ENCODE assay signal across 8 cellular contexts in the genomic region with DNA sequence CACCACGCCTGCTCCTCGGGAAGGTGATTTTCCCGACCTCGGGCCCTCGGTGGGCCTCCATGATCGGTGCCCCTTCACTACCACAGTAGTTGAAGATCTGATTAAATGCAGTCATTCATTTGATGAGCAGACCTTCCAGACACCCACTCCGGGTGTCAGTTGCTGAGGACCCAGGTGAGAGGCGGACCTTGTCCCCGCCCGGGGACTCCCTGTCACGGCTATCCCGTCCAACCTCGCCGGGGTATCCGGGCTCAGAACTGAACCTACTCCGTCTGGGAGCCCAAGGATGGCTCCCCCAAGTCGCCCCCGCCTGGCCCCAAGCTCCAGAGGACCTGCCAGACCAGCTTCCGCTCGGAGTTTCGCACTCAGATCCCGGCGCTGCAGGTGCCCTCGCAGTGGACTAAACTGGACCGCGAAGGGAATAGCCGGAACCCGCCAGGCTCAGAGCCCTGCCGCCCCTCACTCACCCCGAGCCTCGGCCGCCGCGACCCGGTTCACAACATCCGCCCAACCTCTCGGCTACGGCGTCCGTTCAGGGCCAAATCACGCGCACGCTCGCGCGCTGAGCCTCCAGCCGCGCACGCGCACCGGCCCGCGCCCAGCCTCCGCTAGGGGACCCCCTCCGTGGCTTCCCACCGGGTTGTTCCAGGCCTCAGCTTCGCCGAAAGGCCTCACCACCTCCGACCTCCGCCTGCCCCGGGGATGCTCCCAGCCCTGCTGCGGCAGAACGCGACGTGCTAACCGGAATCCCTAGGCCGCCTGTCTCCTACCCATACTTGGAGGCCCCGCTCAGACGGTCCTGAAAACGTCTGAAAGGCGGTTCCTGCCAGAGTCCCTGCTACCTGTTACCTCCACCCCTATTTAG. TPM values are rescaled to one million over a fixed set of nuclear protein-coding genes. Genes with fewer than 3 reads are reported as not detected.
DNase-seq lines count a peak whose midpoint lies in the region; ATAC-seq and TF ChIP-seq lines count a peak whose summit lies in the region.

No MANE protein-coding gene starts in this region.

- H3K4me1 Mint-ChIP-seq in stimulated activated naive CD8-positive, alpha-beta T cell treated with anti-CD3 and anti-CD28 coated beads, Interleukin-15, amount 100 ng/mL, for 72 hours = no peaks in the 10 kb centered on the region

- H3K9me3 ChIP-seq in neural cell (ENCODE audit: low read length) = no peaks in the 10 kb centered on the region

- DNase-seq in GDM1 (lab: John Stamatoyannopoulos, UW) (peak; percentile 96), H7 (peak; percentile 99), LoVo (ENCODE audit: low spot score) (peak; percentile 100), RPMI8226 (peak; percentile 100), foreskin fibroblast (peak; percentile 99 to 100)
- peak; percentile 100 for DNase-seq in activated T-helper 9 cell treated with anti-CD3 and anti-CD28 coated beads, Interleukin-2, amount 50 U/mL, for 16 hours (ENCODE audit: low read depth)
- peak; percentile 98 to 100 for DNase-seq in stimulated activated naive CD8-positive, alpha-beta T cell treated with anti-CD3 and anti-CD28 coated beads, Interleukin-15, amount 100 ng/mL, for 72 hours

- H3K36me3 ChIP-seq in H7 (replicated peaks; ENCODE audit: control insufficient read depth, insufficient read depth, low read length) (no peaks in the 10 kb centered on the region; the same call in 1 of the 2 replicates), neural cell (ENCODE audit: insufficient read depth, low read length) (no peaks in the 10 kb centered on the region)

- no peaks in the 10 kb centered on the region for H3K27me3 Mint-ChIP-seq in stimulated activated naive CD8-positive, alpha-beta T cell treated with anti-CD3 and anti-CD28 coated beads, Interleukin-15, amount 100 ng/mL, for 72 hours

- peak overlapping the region; percentile 76 for H3K4me2 ChIP-seq in neural cell (ENCODE audit: low read length)

- H2AFZ ChIP-seq in neural cell (ENCODE audit: low read depth, low read length) = peak overlapping the region; percentile 78

- peak; percentile 72 for TF ChIP-seq EP300 in neural cell (conservative IDR thresholded peaks at IDR 0.05; ENCODE audit: poor library complexity, severe bottlenecking)

- ATAC-seq in stimulated activated naive CD8-positive, alpha-beta T cell treated with anti-CD3 and anti-CD28 coated beads, Interleukin-15, amount 100 ng/mL, for 72 hours = peak; percentile 86

- H3K9me3 Mint-ChIP-seq in stimulated activated naive CD8-positive, alpha-beta T cell treated with anti-CD3 and anti-CD28 coated beads, Interleukin-15, amount 100 ng/mL, for 72 hours = no peaks in the 10 kb centered on the region

- TF ChIP-seq CTCF in foreskin fibroblast (IDR thresholded peaks at IDR 0.05; ENCODE audit: low read depth, low read length) (peak; percentile 66), neural cell (IDR thresholded peaks at IDR 0.05; ENCODE audit: poor library complexity, severe bottlenecking) (peak; percentile 79)

- peaks cover 31% of the 10 kb centered on the region for H3K79me2 ChIP-seq in neural cell (replicated peaks; ENCODE audit: insufficient read depth, low read length)

- H3K4me3 ChIP-seq in H7 (ENCODE audit: insufficient read depth, low read depth, low read length) = peak overlapping the region; percentile 97
- H3K4me3 ChIP-seq in foreskin fibroblast (ENCODE audit: low read depth in 1 of 2, low read length in 2 of 2) = peak overlapping the region; percentile 56 to 95
- peak overlapping the region; percentile 62 for H3K4me3 ChIP-seq in neural cell (ENCODE audit: low read length)

- H3F3A ChIP-seq in neural cell (ENCODE audit: insufficient read depth, low read length, poor library complexity, severe bottlenecking) = no peaks in the 10 kb centered on the region

- no peak overlapping the region for H3K4me3 Mint-ChIP-seq in stimulated activated naive CD8-positive, alpha-beta T cell treated with anti-CD3 and anti-CD28 coated beads, Interleukin-15, amount 100 ng/mL, for 72 hours

- peak overlapping the region; percentile 69 for H3K27ac ChIP-seq in neural cell (ENCODE audit: low read length)

- H3K27me3 ChIP-seq in H7 (ENCODE audit: control insufficient read depth, insufficient read depth, low read length) (peaks cover 7% of the 10 kb centered on the region), neural cell (ENCODE audit: insufficient read depth, low read depth, low read length) (no peaks in the 10 kb centered on the region)

- H3K9me2 ChIP-seq in neural cell (ENCODE audit: insufficient read depth, low read length) = no peaks in the 10 kb centered on the region

- TF ChIP-seq RAD21 in neural cell (conservative IDR thresholded peaks at IDR 0.05) = peak; percentile 50

- peak overlapping the region; percentile 81 for H3K9ac ChIP-seq in neural cell (ENCODE audit: low read length)

- H3K27ac Mint-ChIP-seq in stimulated activated naive CD8-positive, alpha-beta T cell treated with anti-CD3 and anti-CD28 coated beads, Interleukin-15, amount 100 ng/mL, for 72 hours = no peak overlapping the region

- H4K20me1 ChIP-seq in neural cell (ENCODE audit: insufficient read depth) = no peaks in the 10 kb centered on the region

TF ChIP-seq in neural cell, 6 proteins besides CTCF, POLR2A, EP300 and RAD21:
- TF ChIP-seq, protein P1, sequence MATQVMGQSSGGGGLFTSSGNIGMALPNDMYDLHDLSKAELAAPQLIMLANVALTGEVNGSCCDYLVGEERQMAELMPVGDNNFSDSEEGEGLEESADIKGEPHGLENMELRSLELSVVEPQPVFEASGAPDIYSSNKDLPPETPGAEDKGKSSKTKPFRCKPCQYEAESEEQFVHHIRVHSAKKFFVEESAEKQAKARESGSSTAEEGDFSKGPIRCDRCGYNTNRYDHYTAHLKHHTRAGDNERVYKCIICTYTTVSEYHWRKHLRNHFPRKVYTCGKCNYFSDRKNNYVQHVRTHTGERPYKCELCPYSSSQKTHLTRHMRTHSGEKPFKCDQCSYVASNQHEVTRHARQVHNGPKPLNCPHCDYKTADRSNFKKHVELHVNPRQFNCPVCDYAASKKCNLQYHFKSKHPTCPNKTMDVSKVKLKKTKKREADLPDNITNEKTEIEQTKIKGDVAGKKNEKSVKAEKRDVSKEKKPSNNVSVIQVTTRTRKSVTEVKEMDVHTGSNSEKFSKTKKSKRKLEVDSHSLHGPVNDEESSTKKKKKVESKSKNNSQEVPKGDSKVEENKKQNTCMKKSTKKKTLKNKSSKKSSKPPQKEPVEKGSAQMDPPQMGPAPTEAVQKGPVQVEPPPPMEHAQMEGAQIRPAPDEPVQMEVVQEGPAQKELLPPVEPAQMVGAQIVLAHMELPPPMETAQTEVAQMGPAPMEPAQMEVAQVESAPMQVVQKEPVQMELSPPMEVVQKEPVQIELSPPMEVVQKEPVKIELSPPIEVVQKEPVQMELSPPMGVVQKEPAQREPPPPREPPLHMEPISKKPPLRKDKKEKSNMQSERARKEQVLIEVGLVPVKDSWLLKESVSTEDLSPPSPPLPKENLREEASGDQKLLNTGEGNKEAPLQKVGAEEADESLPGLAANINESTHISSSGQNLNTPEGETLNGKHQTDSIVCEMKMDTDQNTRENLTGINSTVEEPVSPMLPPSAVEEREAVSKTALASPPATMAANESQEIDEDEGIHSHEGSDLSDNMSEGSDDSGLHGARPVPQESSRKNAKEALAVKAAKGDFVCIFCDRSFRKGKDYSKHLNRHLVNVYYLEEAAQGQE (IDR thresholded peaks at IDR 0.05; ENCODE audit: borderline replicate concordance) = peak; percentile 85
- TF ChIP-seq SMC3 (conservative IDR thresholded peaks at IDR 0.05; ENCODE audit: poor library complexity) (peak; percentile 65), EZH2 (IDR thresholded peaks at IDR 0.05; ENCODE audit: borderline replicate concordance, insufficient read depth, low read length, poor library complexity, severe bottlenecking) (no peak), MXI1 (conservative IDR thresholded peaks at IDR 0.05; ENCODE audit: poor library complexity, severe bottlenecking) (peak; percentile 89), POLR2AphosphoS5 (IDR thresholded peaks at IDR 0.05) (peak; percentile 99), TAF1 (IDR thresholded peaks at IDR 0.05; ENCODE audit: low read depth) (peak; percentile 98)

RNA-seq across cellular contexts. Expression of gene RNU1-3, which starts 22.3 kb away (rescaled TPM):
- under 0.01 TPM in 2 replicates for total RNA-seq in H7 (2014; rRNA removed; shearing (Covaris generic))
- polyA plus RNA-seq in neural cell = under 0.01 TPM in 1 of 2 replicates, not detected in the other
- under 0.01 TPM in 2 replicates for polyA minus RNA-seq in neural cell

RNA-seq across cellular contexts. Expression of gene NBPF1, which starts 31.0 kb away (rescaled TPM):
- 6.8 and 14.4 TPM in 2 replicates for total RNA-seq in H7 (2014; rRNA removed; shearing (Covaris generic))
- 78.0 and 95.8 TPM in 2 replicates for polyA plus RNA-seq in neural cell
- 188 and 193 TPM in 2 replicates for polyA minus RNA-seq in neural cell

Comparison
In these comparisons a context has a peak if more than half of its experiments do, and no peak if none do; other contexts are left out.
1. Peak in every context shown above with its lines: DNase-seq, ATAC-seq, H3K4me3 ChIP-seq and H3K27ac ChIP-seq.